11 cellular contexts compared by ENCODE assay signal in the genomic region with DNA sequence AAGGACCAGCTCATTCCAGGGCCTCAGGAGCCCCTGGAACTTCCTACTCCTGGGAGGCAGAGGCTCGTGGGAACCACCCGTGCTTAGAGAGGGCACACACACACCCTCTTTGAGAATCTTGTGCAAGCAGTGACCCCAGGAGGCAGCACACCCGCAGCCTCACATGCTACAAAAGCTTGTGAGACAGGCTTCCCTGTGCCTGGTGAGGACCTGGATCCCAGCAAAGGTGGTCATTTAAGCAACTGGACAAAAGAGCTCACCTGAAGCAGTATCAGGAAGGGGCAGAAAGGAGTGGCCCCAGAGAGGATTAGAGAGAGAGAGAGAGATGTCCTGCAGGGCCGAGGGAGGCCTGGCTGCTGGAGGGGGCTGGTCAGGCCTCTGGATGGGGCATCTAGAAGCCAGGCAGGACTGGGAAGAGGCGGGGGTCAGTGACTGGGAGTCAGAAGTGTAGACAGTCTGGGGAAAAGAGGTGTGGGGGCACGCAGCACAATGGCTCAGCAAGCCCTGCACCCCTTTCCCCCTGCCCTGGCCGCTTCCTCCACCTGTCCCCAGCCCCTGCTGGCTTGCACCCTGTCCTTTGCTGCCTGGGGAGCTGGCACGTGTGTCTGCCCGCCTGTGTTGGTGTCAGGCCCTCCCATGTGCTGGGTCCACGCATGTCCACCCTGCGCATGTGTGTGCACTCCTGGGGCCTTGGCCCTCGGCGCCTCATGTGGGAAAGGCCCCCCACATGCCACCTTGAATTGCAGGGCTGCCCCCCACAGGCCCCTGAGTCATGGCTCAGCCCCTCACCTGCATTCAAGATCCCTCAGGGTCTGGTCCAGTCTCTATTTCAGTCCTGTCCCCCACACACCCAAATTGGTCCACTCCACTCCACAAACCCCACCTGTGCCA. TPM values are rescaled to one million over a fixed set of nuclear protein-coding genes. Genes with fewer than 3 reads are reported as not detected.
A peak's percentile ranks its signal among the peaks of the same experiment; 100 is the strongest.
DNase-seq lines count a peak whose midpoint lies in the region; ATAC-seq and TF ChIP-seq lines count a peak whose summit lies in the region.
"Had no signal": no experiment of that assay in that cellular context is flagged by ENCODE, and none has a peak within 500 bp of the region (broad histone marks: within the 10 kb centered on the region; RNA-seq: fewer than 3 reads in every experiment).

No MANE protein-coding gene starts in this region.

- H3K27me3 ChIP-seq in right atrium auricular region: no peaks in the 10 kb centered on the region
- no peaks in the 10 kb centered on the region for H3K27me3 ChIP-seq in GM23248 (replicated peaks; ENCODE audit: insufficient read depth)

- CTCF ChIA-PET in activated CD4-positive, alpha-beta memory T cell treated with anti-CD3 and anti-CD28 coated beads for 36 hours (lab: Charles Lee): interaction anchor here (0.5 to 6.2 kb wide), 9 partner anchors 11 to 509 kb away, joined by 3 to 60 read pairs (median 4); no protein-coding TSS in a partner anchor

- H4K20me1 ChIP-seq in GM23248 (ENCODE audit: insufficient read depth): no peaks in the 10 kb centered on the region

- WGBS in GM23248 (ENCODE audit: low coverage in 1 of 2, low lambda C conversion rate in 2 of 2, missing lambda C conversion rate in 2 of 2), 2 experiments: 71 to 73% methylated on average over 11 to 13 of the region's 13 CpGs

- H3K4me2 ChIP-seq in GM23248 (ENCODE audit: unreplicated experiment): no peak overlapping the region

- H3K4me3 Mint-ChIP-seq in activated CD4-positive, alpha-beta T cell treated with anti-CD3 and anti-CD28 coated beads, Interleukin-2, amount 10 ng/mL, durations not matched to agents 24 days and 14 days: no peak overlapping the region
- H3K4me3 Mint-ChIP-seq in activated CD4-positive, alpha-beta memory T cell treated with anti-CD3 and anti-CD28 coated beads for 36 hours: no peak overlapping the region

- H3K36me3 ChIP-seq in right atrium auricular region (no peaks in the 10 kb centered on the region), GM23248 (ENCODE audit: low read depth) (no peaks in the 10 kb centered on the region)

- H3K9me3 ChIP-seq in right atrium auricular region (no peaks in the 10 kb centered on the region), GM23248 (ENCODE audit: low read depth) (no peaks in the 10 kb centered on the region)

- no peaks in the 10 kb centered on the region; the same call in 1 of the 2 replicates for H3F3A ChIP-seq in GM23248 (ENCODE audit: insufficient read depth)

- no peaks in the 10 kb centered on the region for H3K79me2 ChIP-seq in GM23248 (ENCODE audit: insufficient read depth)

- no peak overlapping the region for H3K27ac ChIP-seq in right atrium auricular region
- H3K27ac ChIP-seq in GM23248: no peak overlapping the region

- in situ Hi-C loops in GM23248 (cut with MboI): no loop called here

- no peak overlapping the region for H3K9ac ChIP-seq in GM23248

- TF ChIP-seq CTCF in right atrium auricular region (IDR thresholded peaks at IDR 0.05): no peak

- intact Hi-C loops in activated CD4-positive, alpha-beta T cell treated with anti-CD3 and anti-CD28 coated beads, Interleukin-2, amount 10 ng/mL, durations not matched to agents 24 days and 14 days (cut with micrococcal nuclease): no loop called here
- intact Hi-C loops in activated CD4-positive, alpha-beta memory T cell treated with anti-CD3 and anti-CD28 coated beads for 36 hours (cut with micrococcal nuclease): no loop called here

- peaks cover 79% of the 10 kb centered on the region for H3K36me3 Mint-ChIP-seq in activated CD4-positive, alpha-beta T cell treated with anti-CD3 and anti-CD28 coated beads, Interleukin-2, amount 10 ng/mL, durations not matched to agents 24 days and 14 days (ENCODE audit: low read depth)
- H3K36me3 Mint-ChIP-seq in activated CD4-positive, alpha-beta memory T cell treated with anti-CD3 and anti-CD28 coated beads for 36 hours: peaks cover 49% of the 10 kb centered on the region

- POLR2A ChIA-PET in activated CD4-positive, alpha-beta memory T cell treated with anti-CD3 and anti-CD28 coated beads for 36 hours (lab: Charles Lee): interaction anchor here (1.5 kb wide), 1 partner anchor 14 kb away, joined by 3 read pairs; no protein-coding TSS in a partner anchor

- no peaks in the 10 kb centered on the region for H3K9me2 ChIP-seq in GM23248 (ENCODE audit: insufficient read depth)

- peaks cover 5% of the 10 kb centered on the region for H3K4me1 Mint-ChIP-seq in activated CD4-positive, alpha-beta T cell treated with anti-CD3 and anti-CD28 coated beads, Interleukin-2, amount 10 ng/mL, durations not matched to agents 24 days and 14 days
- H3K4me1 Mint-ChIP-seq in activated CD4-positive, alpha-beta memory T cell treated with anti-CD3 and anti-CD28 coated beads for 36 hours (ENCODE audit: low read depth): no peaks in the 10 kb centered on the region

- no peaks in the 10 kb centered on the region for H3K27me3 Mint-ChIP-seq in activated CD4-positive, alpha-beta T cell treated with anti-CD3 and anti-CD28 coated beads, Interleukin-2, amount 10 ng/mL, durations not matched to agents 24 days and 14 days
- H3K27me3 Mint-ChIP-seq in activated CD4-positive, alpha-beta memory T cell treated with anti-CD3 and anti-CD28 coated beads for 36 hours: no peaks in the 10 kb centered on the region

- peak overlapping the region; percentile 65 for H3K27ac Mint-ChIP-seq in activated CD4-positive, alpha-beta T cell treated with anti-CD3 and anti-CD28 coated beads, Interleukin-2, amount 10 ng/mL, durations not matched to agents 24 days and 14 days
- H3K27ac Mint-ChIP-seq in activated CD4-positive, alpha-beta memory T cell treated with anti-CD3 and anti-CD28 coated beads for 36 hours: peak overlapping the region; percentile 56

- no peak overlapping the region for H3K4me3 ChIP-seq in right atrium auricular region
- no peak overlapping the region for H3K4me3 ChIP-seq in GM23248

- peaks cover 3% of the 10 kb centered on the region for H3K9me3 Mint-ChIP-seq in activated CD4-positive, alpha-beta T cell treated with anti-CD3 and anti-CD28 coated beads, Interleukin-2, amount 10 ng/mL, durations not matched to agents 24 days and 14 days
- H3K9me3 Mint-ChIP-seq in activated CD4-positive, alpha-beta memory T cell treated with anti-CD3 and anti-CD28 coated beads for 36 hours: peaks cover 23% of the 10 kb centered on the region

- no peak for DNase-seq in activated CD4-positive, alpha-beta T cell treated with anti-CD3 and anti-CD28 coated beads, Interleukin-2, amount 10 ng/mL, durations not matched to agents 24 days and 14 days
- DNase-seq in activated CD4-positive, alpha-beta T cell treated with anti-CD3 and anti-CD28 coated beads, Interleukin-2, amount 50 U/mL, for 4 hours: no peak
- DNase-seq in activated CD4-positive, alpha-beta memory T cell treated with anti-CD3 and anti-CD28 coated beads for 36 hours: peak; percentile 8
- DNase-seq in right atrium auricular region (ENCODE audit: low spot score) (peak; percentile 54), NCI-H1694 (lab: John Stamatoyannopoulos, UW) (no peak), GM23248 (no peak)
- DNase-seq in stimulated activated CD8-positive, alpha-beta memory T cell treated with anti-CD3 and anti-CD28 coated beads, Interleukin-4, amount 100 ng/mL, for 48 hours: peak; percentile 23
- DNase-seq: GDM1, NCI-H2171 had no signal

- H2AFZ ChIP-seq in GM23248: no peak overlapping the region

- ATAC-seq in HG03432 (IDR thresholded peaks at IDR 0.05; ENCODE audit: unreplicated experiment): no peak

- H3K4me1 ChIP-seq in right atrium auricular region: peaks cover 0 to 16% of the 10 kb centered on the region in 2 donors
- no peaks in the 10 kb centered on the region for H3K4me1 ChIP-seq in GM23248 (ENCODE audit: insufficient read depth)

RNA-seq across cellular contexts. Expression of gene TSPAN3, which starts 36.9 kb away (rescaled TPM):
- 41.4 and 43.0 TPM in 2 replicates for total RNA-seq in activated CD4-positive, alpha-beta T cell treated with anti-CD3 and anti-CD28 coated beads, Interleukin-2, amount 10 ng/mL, durations not matched to agents 24 days and 14 days
- 10 to 100 TPM; 28.9 to 29.1 TPM for total RNA-seq in activated CD4-positive, alpha-beta memory T cell treated with anti-CD3 and anti-CD28 coated beads for 36 hours
- 100 to 1,000 TPM; 191 to 361 TPM for total RNA-seq in right atrium auricular region
- 321 and 332 TPM in 2 replicates for total RNA-seq in GM23248 (2014; rRNA removed; shearing (Covaris generic))
- polyA plus RNA-seq in GM23248 (2016; fragmentation: Nextera tagmentation; extraction: Ambion mirVana): 307 and 320 TPM in 2 replicates

RNA-seq across cellular contexts. Expression of gene PSTPIP1, which starts 39.0 kb away (rescaled TPM):
- total RNA-seq in activated CD4-positive, alpha-beta T cell treated with anti-CD3 and anti-CD28 coated beads, Interleukin-2, amount 10 ng/mL, durations not matched to agents 24 days and 14 days: 182 and 186 TPM in 2 replicates
- 100 to 1,000 TPM; 155 to 164 TPM for total RNA-seq in activated CD4-positive, alpha-beta memory T cell treated with anti-CD3 and anti-CD28 coated beads for 36 hours
- 1 to 10 TPM; 1.9 to 2.3 TPM for total RNA-seq in right atrium auricular region
- total RNA-seq in GM23248 (2014; rRNA removed; shearing (Covaris generic)): 0.38 TPM in 1 of 2 replicates, not detected in the other
- 0.71 and 0.80 TPM in 2 replicates for polyA plus RNA-seq in GM23248 (2016; fragmentation: Nextera tagmentation; extraction: Ambion mirVana)
- total RNA-seq: myocyte had no signal

Comparison
In these comparisons a context has a peak if more than half of its experiments do, and no peak if none do; other contexts are left out.
1. DNase-seq: peak in activated CD4-positive, alpha-beta memory T cell treated with anti-CD3 and anti-CD28 coated beads for 36 hours (single experiment), right atrium auricular region (single experiment) and stimulated activated CD8-positive, alpha-beta memory T cell treated with anti-CD3 and anti-CD28 coated beads, Interleukin-4, amount 100 ng/mL, for 48 hours (single experiment); none in activated CD4-positive, alpha-beta T cell treated with anti-CD3 and anti-CD28 coated beads, Interleukin-2, amount 10 ng/mL, durations not matched to agents 24 days and 14 days (single experiment), activated CD4-positive, alpha-beta T cell treated with anti-CD3 and anti-CD28 coated beads, Interleukin-2, amount 50 U/mL, for 4 hours (0 of 2), NCI-H1694 (single experiment) and GM23248 (single experiment).
2. RNA of gene PSTPIP1, which starts 39.0 kb away (total RNA-seq): 182 to 186 TPM in activated CD4-positive, alpha-beta T cell treated with anti-CD3 and anti-CD28 coated beads, Interleukin-2, amount 10 ng/mL, durations not matched to agents 24 days and 14 days and 155 to 164 TPM in activated CD4-positive, alpha-beta memory T cell treated with anti-CD3 and anti-CD28 coated beads for 36 hours; 1.9 to 2.3 TPM in right atrium auricular region and 0.38 TPM in GM23248; every median in the first group is over 10 times any median in the second.